In genomic region chr17:50045154-50045553, GRCh38 we compare ENCODE assay signal across 25 cellular contexts. TPM values are rescaled to one million over a fixed set of nuclear protein-coding genes. Genes with fewer than 3 reads are reported as not detected.
DNase-seq lines count a peak whose midpoint lies in the region; ATAC-seq, FAIRE-seq and TF ChIP-seq lines count a peak whose summit lies in the region.
"Had no signal": no experiment of that assay in that cellular context is flagged by ENCODE, and none has a peak within 500 bp of the region (broad histone marks: within the 10 kb centered on the region; RNA-seq: fewer than 3 reads in every experiment).

No MANE protein-coding gene starts in this region.

- no peak overlapping the region for H3K4me3 Mint-ChIP-seq in activated T-cell treated with anti-CD3 and anti-CD28 coated beads, Interleukin-2, amount 50 U/mL, for 72 hours
- H3K4me3 Mint-ChIP-seq: naive thymus-derived CD8-positive, alpha-beta T cell had no signal

- no peak for DNase-seq in HCT116 (ENCODE audit: low read depth, low spot score)
- peak; percentile 68 for DNase-seq in RCC 7860 (ENCODE audit: low spot score)
- no peak for DNase-seq in left cardiac atrium
- peak; percentile 45 for DNase-seq in posterior vena cava (ENCODE audit: low spot score)
- DNase-seq in vagina (ENCODE audit: extremely low spot score in 2 of 2): no peak
- no peak for DNase-seq in G401 (ENCODE audit: low spot score)
- DNase-seq in islet precursor cell: no peak
- no peak for DNase-seq in activated T-cell treated with anti-CD3 and anti-CD28 coated beads, Interleukin-2, amount 50 U/mL, for 72 hours
- DNase-seq: activated naive CD4-positive, alpha-beta T cell; cortex of kidney; esophagus squamous epithelium; naive thymus-derived CD8-positive, alpha-beta T cell; NCI-H2081 treated with DMSO at 0.1 percent for 48 hours; NCI-H446; OCI-M1; right cardiac atrium; SJCRH30; stimulated activated naive CD8-positive, alpha-beta T cell treated with anti-CD3 and anti-CD28 coated beads, Interleukin-15, Interleukin-2, amounts not matched to agents 100 U/mL and 50 U/mL, for 24 hours; T-helper 1 cell had no signal

- POLR2A ChIA-PET in HCT116 (lab: Charles Lee): interaction anchor here (2.8 kb wide), 1 partner anchor 9 kb away, joined by 17 read pairs; the partner anchor contains the start of gene ITGA3

- no peaks in the 10 kb centered on the region for H3K27me3 Mint-ChIP-seq in activated T-cell treated with anti-CD3 and anti-CD28 coated beads, Interleukin-2, amount 50 U/mL, for 72 hours (ENCODE audit: low read depth)

- peaks cover 27% of the 10 kb centered on the region for H3K4me1 Mint-ChIP-seq in activated T-cell treated with anti-CD3 and anti-CD28 coated beads, Interleukin-2, amount 50 U/mL, for 72 hours (ENCODE audit: low read depth)
- H3K4me1 Mint-ChIP-seq: naive thymus-derived CD8-positive, alpha-beta T cell had no signal

- no peaks in the 10 kb centered on the region for H4K20me1 ChIP-seq in HCT116 (ENCODE audit: insufficient read depth)

- CTCF ChIA-PET in HCT116 (lab: Charles Lee): interaction anchor here (1.0 to 1.8 kb wide), 2 partner anchors 35 to 48 kb away, joined by 3 to 4 read pairs; no protein-coding TSS in a partner anchor

- no peaks in the 10 kb centered on the region for H3K79me2 ChIP-seq in HCT116 (ENCODE audit: insufficient read depth, low read length)

- no peak overlapping the region for H2AFZ ChIP-seq in HCT116 (ENCODE audit: low read depth, low read length, poor library complexity, severe bottlenecking)

- ATAC-seq in HCT116 (no peak), left cardiac atrium (peak; percentile 14 to 24)
- no peak for ATAC-seq in activated T-cell treated with anti-CD3 and anti-CD28 coated beads, Interleukin-2, amount 50 U/mL, for 72 hours (replicated peaks in 1 of 2)
- ATAC-seq: activated CD4-positive, CD25-positive, alpha-beta regulatory T cell treated with anti-CD3 and anti-CD28 coated beads, Interleukin-2, amount 50 U/mL, for 24 hours; naive thymus-derived CD8-positive, alpha-beta T cell; stimulated activated naive CD8-positive, alpha-beta T cell treated with anti-CD3 and anti-CD28 coated beads, Interleukin-15, Interleukin-2, amounts not matched to agents 100 U/mL and 50 U/mL, for 24 hours had no signal

- H3K27ac Mint-ChIP-seq in activated T-cell treated with anti-CD3 and anti-CD28 coated beads, Interleukin-2, amount 50 U/mL, for 72 hours: no peak overlapping the region

- H3K27me3 ChIP-seq in HCT116 (ENCODE audit: insufficient read depth, low read length) (no peaks in the 10 kb centered on the region), vagina (no peaks in the 10 kb centered on the region)
- H3K27me3 ChIP-seq: esophagus squamous epithelium, SJCRH30 had no signal

- no peak overlapping the region for H3K9ac ChIP-seq in HCT116 (ENCODE audit: low read length)

- no peaks in the 10 kb centered on the region for H3K36me3 Mint-ChIP-seq in activated T-cell treated with anti-CD3 and anti-CD28 coated beads, Interleukin-2, amount 50 U/mL, for 72 hours (ENCODE audit: insufficient read depth in 2 of 2)
- H3K36me3 Mint-ChIP-seq: naive thymus-derived CD8-positive, alpha-beta T cell had no signal

- H3K36me3 ChIP-seq in HCT116 (ENCODE audit: control insufficient read depth in 1 of 2, insufficient read depth in 2 of 2, low read length in 2 of 2) (no peaks in the 10 kb centered on the region), vagina (no peaks in the 10 kb centered on the region)
- H3K36me3 ChIP-seq: esophagus squamous epithelium, SJCRH30 had no signal

- RAD21 ChIA-PET in HCT116 (lab: Charles Lee; ENCODE audit: low non-redundant PET in 1 of 2, low total read pairs in 2 of 2, uncharacterized antibody in 2 of 2, unreplicated experiment in 2 of 2): no interaction called here

- TF ChIP-seq CTCF in HCT116 (IDR thresholded peaks at IDR 0.05 in 2 of 3, conservative IDR thresholded peaks at IDR 0.05 in 1 of 3; ENCODE audit: borderline replicate concordance in 1 of 3, insufficient read depth in 1 of 3, low read depth in 2 of 3, low read length in 2 of 3) (no peak), vagina (IDR thresholded peaks at IDR 0.05) (no peak)

- in situ Hi-C loops in G401 (cut with HindIII; ENCODE audit: low sequenced_read_pairs): no loop called here

- no peaks in the 10 kb centered on the region for H3K9me2 ChIP-seq in HCT116 (ENCODE audit: insufficient read depth)

- H3K4me3 ChIP-seq in HCT116 (replicated peaks in 1 of 2; ENCODE audit: low read depth in 1 of 2, low read length in 2 of 2) (no peak overlapping the region), vagina (no peak overlapping the region)
- H3K4me3 ChIP-seq: esophagus squamous epithelium, SJCRH30 had no signal

- H3K9me3 ChIP-seq in HCT116 (ENCODE audit: control insufficient read depth in 1 of 2, insufficient read depth in 1 of 2, low read depth in 1 of 2, low read length in 2 of 2) (no peaks in the 10 kb centered on the region), vagina (no peaks in the 10 kb centered on the region)
- H3K9me3 ChIP-seq: esophagus squamous epithelium, SJCRH30 had no signal

- intact Hi-C loops in HCT116 (cut with micrococcal nuclease): no loop called here
- intact Hi-C loops in left cardiac atrium (cut with DNase I): no loop called here
- intact Hi-C loops in posterior vena cava (cut with DNase I): no loop called here
- intact Hi-C loops in vagina (cut with DNase I): no loop called here

- H3K27ac ChIP-seq in HCT116 (ENCODE audit: low read depth, low read length) (no peak overlapping the region), vagina (no peak overlapping the region)
- H3K27ac ChIP-seq: C4-2B, HL-60, SJCRH30 had no signal

- H3K4me1 ChIP-seq in HCT116 (ENCODE audit: control insufficient read depth in 1 of 2, insufficient read depth in 2 of 2, low read length in 2 of 2): peaks cover 34 to 53% of the 10 kb centered on the region in 2 experiments
- H3K4me1 ChIP-seq in vagina: peaks cover 5% of the 10 kb centered on the region
- H3K4me1 ChIP-seq: SJCRH30 had no signal

- peak; percentile 78 for FAIRE-seq in RCC 7860 (lab: Jason Lieb, UNC)
- FAIRE-seq: frontal cortex, islet of Langerhans, TTC549 had no signal

- no peak for TF ChIP-seq RAD21 in HCT116 (IDR thresholded peaks at IDR 0.05; ENCODE audit: low read depth)

- H3K4me2 ChIP-seq in HCT116 (ENCODE audit: low read length): no peak overlapping the region

- TF ChIP-seq POLR2A in HCT116 (IDR thresholded peaks at IDR 0.05; ENCODE audit: borderline replicate concordance, extremely low read depth, insufficient read depth, insufficient read length) (no peak), vagina (IDR thresholded peaks at IDR 0.05) (no peak)

- no peaks in the 10 kb centered on the region for H3K9me3 Mint-ChIP-seq in activated T-cell treated with anti-CD3 and anti-CD28 coated beads, Interleukin-2, amount 50 U/mL, for 72 hours
- H3K9me3 Mint-ChIP-seq: naive thymus-derived CD8-positive, alpha-beta T cell had no signal

- BruUV-seq in HCT116 (replicated peaks; lab: Mats Ljungman, UMichigan): no TSS peak

TF ChIP-seq in HCT116, 20 proteins besides CTCF, POLR2A, EP300 and RAD21:
- TF ChIP-seq ELF1 (IDR thresholded peaks at IDR 0.05; ENCODE audit: borderline replicate concordance, low read depth) (no peak), ZFX (IDR thresholded peaks at IDR 0.05) (0 out of 2 replicates have a peak, but pooled peaks have one; percentile 5)

RNA-seq across cellular contexts. Expression of gene ITGA3, which starts 10.8 kb away (rescaled TPM):
- 392 TPM for total RNA-seq in HCT116 (2021; ENCODE audit: unreplicated experiment)
- polyA plus RNA-seq in HCT116 (2012): 522 and 560 TPM in 2 replicates
- 10 to 100 TPM; 26.5 to 35.9 TPM for total RNA-seq in left cardiac atrium
- 10 to 100 TPM; 56.3 to 80.3 TPM for total RNA-seq in posterior vena cava
- 50.8 TPM for total RNA-seq in vagina
- 12.2 and 14.5 TPM in 2 replicates for total RNA-seq in G401 (2014; rRNA removed; shearing (Covaris generic))
- total RNA-seq in activated T-cell treated with anti-CD3 and anti-CD28 coated beads, Interleukin-2, amount 50 U/mL, for 72 hours: 10 to 100 TPM; 16.6 to 16.9 TPM

RNA-seq across cellular contexts. Expression of gene PDK2, which starts 50.0 kb away (rescaled TPM):
- total RNA-seq in HCT116 (2021; ENCODE audit: unreplicated experiment) (39.1 TPM), left cardiac atrium (100 to 1,000 TPM; 156 to 203 TPM), posterior vena cava (10 to 100 TPM; 26.0 to 27.7 TPM), vagina (44.4 TPM)
- 62.1 and 68.9 TPM in 2 replicates for polyA plus RNA-seq in HCT116 (2012)
- total RNA-seq in G401 (2014; rRNA removed; shearing (Covaris generic)): 40.3 and 112 TPM in 2 replicates
- total RNA-seq in activated T-cell treated with anti-CD3 and anti-CD28 coated beads, Interleukin-2, amount 50 U/mL, for 72 hours: 10 to 100 TPM; 26.6 to 34.6 TPM

RNA-seq across cellular contexts. Expression of gene DLX3, which starts 50.1 kb away (rescaled TPM):
- not detected for total RNA-seq in HCT116 (2021; ENCODE audit: unreplicated experiment)
- polyA plus RNA-seq in HCT116 (2012): 0.04 TPM in 1 of 2 replicates, not detected in the other
- total RNA-seq in left cardiac atrium: under 1 TPM in 1 of 2 donors, not detected in 1; 0.16 TPM
- under 1 TPM in 1 of 2 donors, not detected in 1; 0.23 TPM for total RNA-seq in posterior vena cava
- total RNA-seq in vagina: 1.7 TPM
- 6.3 and 11.2 TPM in 2 replicates for total RNA-seq in G401 (2014; rRNA removed; shearing (Covaris generic))
- under 1 TPM in 1 of 2 donors, not detected in 1; 0.12 TPM for total RNA-seq in activated T-cell treated with anti-CD3 and anti-CD28 coated beads, Interleukin-2, amount 50 U/mL, for 72 hours
- total RNA-seq: frontal cortex, SJCRH30 had no signal

Comparison
In these comparisons a context has a peak if more than half of its experiments do, and no peak if none do; other contexts are left out.
1. ATAC-seq: peak in left cardiac atrium (2 of 2); none in HCT116 (single experiment) and activated T-cell treated with anti-CD3 and anti-CD28 coated beads, Interleukin-2, amount 50 U/mL, for 72 hours (0 of 2).
2. DNase-seq: peak in RCC 7860 (single experiment) and posterior vena cava (single experiment); none in HCT116 (single experiment), left cardiac atrium (single experiment), vagina (0 of 2), G401 (single experiment), islet precursor cell (single experiment) and activated T-cell treated with anti-CD3 and anti-CD28 coated beads, Interleukin-2, amount 50 U/mL, for 72 hours (0 of 2).